In genomic region chr11:130181295-130182272, GRCh38 we compare ENCODE assay signal across 1 cellular context.
TF ChIP-seq lines count a peak whose summit lies in the region.

No MANE protein-coding gene starts in this region.

TF ChIP-seq in HepG2, 621 proteins besides CTCF, POLR2A, EP300 and RAD21 (continued from another document and continues in another):
- 0 out of 2 replicates have a peak, but pooled peaks have one; percentile 24 for TF ChIP-seq MYPOP (CRISPR knock-in tag; IDR thresholded peaks at IDR 0.05)
- TF ChIP-seq GMEB1 (CRISPR knock-in tag; IDR thresholded peaks at IDR 0.05; ENCODE audit: borderline replicate concordance): no peak; the same call in 1 of the 2 replicates
- TF ChIP-seq GPN1 (CRISPR knock-in tag; IDR thresholded peaks at IDR 0.05; ENCODE audit: borderline replicate concordance): no peak
- TF ChIP-seq ZNF609 (CRISPR knock-in tag; IDR thresholded peaks at IDR 0.05; ENCODE audit: borderline replicate concordance): peak; percentile 95
- no peak for TF ChIP-seq PHF5A (CRISPR knock-in tag; IDR thresholded peaks at IDR 0.05; ENCODE audit: low read depth, unreplicated experiment)
- TF ChIP-seq THRA (CRISPR knock-in tag; IDR thresholded peaks at IDR 0.05; ENCODE audit: borderline replicate concordance): peak; percentile 73; the same call in 1 of the 2 replicates
- TF ChIP-seq ZNF556 (CRISPR knock-in tag; IDR thresholded peaks at IDR 0.05; ENCODE audit: borderline replicate concordance): peak; percentile 55; the same call in 1 of the 2 replicates
- no peak for TF ChIP-seq BRF2 (CRISPR knock-in tag; IDR thresholded peaks at IDR 0.05)
- TF ChIP-seq RXRB (CRISPR knock-in tag; IDR thresholded peaks at IDR 0.05; ENCODE audit: borderline replicate concordance): peak; percentile 85
- TF ChIP-seq LBX2 (CRISPR knock-in tag; IDR thresholded peaks at IDR 0.05; ENCODE audit: borderline replicate concordance): no peak
- no peak for TF ChIP-seq WIZ (CRISPR knock-in tag; IDR thresholded peaks at IDR 0.05)
- TF ChIP-seq SOX6 (IDR thresholded peaks at IDR 0.05): no peak
- TF ChIP-seq SOX6 (CRISPR knock-in tag; IDR thresholded peaks at IDR 0.05): peak; percentile 96
- TF ChIP-seq DMTF1 (CRISPR knock-in tag; IDR thresholded peaks at IDR 0.05): no peak
- no peak for TF ChIP-seq NFYC (CRISPR knock-in tag; IDR thresholded peaks at IDR 0.05)
- TF ChIP-seq JARID2 (CRISPR knock-in tag; IDR thresholded peaks at IDR 0.05; ENCODE audit: insufficient replicate concordance): no peak
- no peak for TF ChIP-seq ZNF557 (CRISPR knock-in tag; IDR thresholded peaks at IDR 0.05)
- TF ChIP-seq ZNF101 (CRISPR knock-in tag; IDR thresholded peaks at IDR 0.05; ENCODE audit: borderline replicate concordance, low read depth): no peak
- TF ChIP-seq MEF2D (CRISPR knock-in tag; IDR thresholded peaks at IDR 0.05): peak; percentile 94
- TF ChIP-seq NR3C1 (CRISPR knock-in tag; IDR thresholded peaks at IDR 0.05): no peak
- TF ChIP-seq AFF4 (CRISPR knock-in tag; IDR thresholded peaks at IDR 0.05): no peak
- peak; percentile 60; the same call in 1 of the 2 replicates for TF ChIP-seq MIER3 (CRISPR knock-in tag; IDR thresholded peaks at IDR 0.05; ENCODE audit: borderline replicate concordance)
- peak; percentile 34; the same call in 1 of the 2 replicates for TF ChIP-seq ZNF451 (CRISPR knock-in tag; IDR thresholded peaks at IDR 0.05)
- TF ChIP-seq THAP11 (CRISPR knock-in tag; IDR thresholded peaks at IDR 0.05): peak; percentile 73
- TF ChIP-seq DPF2 (CRISPR knock-in tag; IDR thresholded peaks at IDR 0.05; ENCODE audit: borderline replicate concordance, low read depth): peak; percentile 83
- TF ChIP-seq POGK (CRISPR knock-in tag; conservative IDR thresholded peaks at IDR 0.05): peak; percentile 64
- TF ChIP-seq SNAI1 (CRISPR knock-in tag; IDR thresholded peaks at IDR 0.05; ENCODE audit: borderline replicate concordance): no peak
- TF ChIP-seq NRL (CRISPR knock-in tag; IDR thresholded peaks at IDR 0.05; ENCODE audit: borderline replicate concordance): no peak
- TF ChIP-seq IRF9 (CRISPR knock-in tag; IDR thresholded peaks at IDR 0.05; ENCODE audit: borderline replicate concordance): no peak
- no peak for TF ChIP-seq HNRNPH1 (optimal IDR thresholded peaks at IDR 0.05; ENCODE audit: low read depth, low read length)
- no peak for TF ChIP-seq ZNF253 (CRISPR knock-in tag; IDR thresholded peaks at IDR 0.05; ENCODE audit: borderline replicate concordance)
- TF ChIP-seq STAT6 (CRISPR knock-in tag; IDR thresholded peaks at IDR 0.05; ENCODE audit: borderline replicate concordance): no peak
- TF ChIP-seq ZKSCAN5 (CRISPR knock-in tag; IDR thresholded peaks at IDR 0.05): no peak
